Comparison of ENCODE assay signal across 9 cellular contexts in genomic region chr2:12057436-12058166, GRCh38.
DNase-seq lines count a peak whose midpoint lies in the region; ATAC-seq and TF ChIP-seq lines count a peak whose summit lies in the region.
"Had no signal": no experiment of that assay in that cellular context is flagged by ENCODE, and none has a peak within 500 bp of the region (broad histone marks: within the 10 kb centered on the region; RNA-seq: fewer than 3 reads in every experiment).

No MANE protein-coding gene starts in this region.

- H3K4me1 Mint-ChIP-seq in naive thymus-derived CD4-positive, alpha-beta T cell = peaks cover 2 to 55% (median 25%) of the 10 kb centered on the region in 7 donors

- DNase-seq in activated CD8-positive, alpha-beta memory T cell treated with anti-CD3 and anti-CD28 coated beads for 48 hours (ENCODE audit: low read depth in 2 of 3, low spot score in 2 of 3) = peak in 2 of 3 experiments; percentile 27 to 40
- DNase-seq in naive thymus-derived CD4-positive, alpha-beta T cell = no peak
- DNase-seq in NCI-H1436 treated with DMSO at 0.1 percent for 48 hours (lab: John Stamatoyannopoulos, UW) (no peak), GM19240 (ENCODE audit: insufficient read length, low spot score) (no peak)
- no peak for DNase-seq in stimulated activated CD4-positive, alpha-beta T cell treated with anti-CD3 and anti-CD28 coated beads, Interleukin-2, amount 100 ng/mL, for 24 hours

- peaks cover 8% of the 10 kb centered on the region; the same call in 1 of the 2 replicates for H3K9me3 ChIP-seq in DOHH2 (ENCODE audit: control insufficient read depth, insufficient read depth, low read length)
- H3K9me3 ChIP-seq in naive thymus-derived CD4-positive, alpha-beta T cell (ENCODE audit: control insufficient read depth in 2 of 3, low read length in 3 of 3) = no peaks in the 10 kb centered on the region

- H3K27me3 Mint-ChIP-seq in naive thymus-derived CD4-positive, alpha-beta T cell = peaks cover 0 to 34% (median 0%) of the 10 kb centered on the region in 5 donors
- H3K27me3 Mint-ChIP-seq: brain had no signal

- no peak for TF ChIP-seq CTCF in DOHH2 (IDR thresholded peaks at IDR 0.05; ENCODE audit: low read depth, low read length, poor library complexity, severe bottlenecking)

- no peak overlapping the region for H3K4me3 Mint-ChIP-seq in naive thymus-derived CD4-positive, alpha-beta T cell
- H3K4me3 Mint-ChIP-seq: brain had no signal

- H4K20me1 ChIP-seq in DOHH2 (ENCODE audit: control insufficient read depth, insufficient read depth, low read depth, low read length) = no peaks in the 10 kb centered on the region

- POLR2A ChIA-PET in naive thymus-derived CD4-positive, alpha-beta T cell (lab: Charles Lee) = interaction anchor here (0.5 to 1.2 kb wide), 3 partner anchors 11 to 32 kb away, joined by 3 to 4 read pairs (median 3); no protein-coding TSS in a partner anchor

- CTCF ChIA-PET in naive thymus-derived CD4-positive, alpha-beta T cell (lab: Charles Lee) = interaction anchor here (0.5 kb wide), 1 partner anchor 164 kb away, joined by 3 read pairs; no protein-coding TSS in a partner anchor

- H3K79me2 ChIP-seq in DOHH2 (ENCODE audit: control insufficient read depth, low read length) = no peaks in the 10 kb centered on the region

- H3K9me3 Mint-ChIP-seq in naive thymus-derived CD4-positive, alpha-beta T cell = peaks cover 0 to 11% (median 6%) of the 10 kb centered on the region in 11 donors

- H3K27ac ChIP-seq in DOHH2 (ENCODE audit: low read depth, low read length) = no peak overlapping the region
- H3K27ac ChIP-seq in naive thymus-derived CD4-positive, alpha-beta T cell (ENCODE audit: low read depth, low read length) = no peak overlapping the region

- no peak overlapping the region for H3K27ac Mint-ChIP-seq in naive thymus-derived CD4-positive, alpha-beta T cell

- no peaks in the 10 kb centered on the region for H3K36me3 ChIP-seq in DOHH2 (ENCODE audit: control insufficient read depth, low read length)
- no peaks in the 10 kb centered on the region for H3K36me3 ChIP-seq in naive thymus-derived CD4-positive, alpha-beta T cell (ENCODE audit: control insufficient read depth in 2 of 3, insufficient read depth in 3 of 3, low read length in 3 of 3)

- H3K4me2 ChIP-seq in DOHH2 (ENCODE audit: low read length) = peak overlapping the region; percentile 39

- peak; percentile 93 for ATAC-seq in GM21381 (IDR thresholded peaks at IDR 0.05; ENCODE audit: unreplicated experiment)
- peak; percentile 77 for ATAC-seq in HG03520 (IDR thresholded peaks at IDR 0.05; ENCODE audit: unreplicated experiment)
- ATAC-seq in naive thymus-derived CD4-positive, alpha-beta T cell = peak; percentile 91

- intact Hi-C loops in naive thymus-derived CD4-positive, alpha-beta T cell (cut with micrococcal nuclease) = no loop called here

- H3K4me1 ChIP-seq in DOHH2 (ENCODE audit: control insufficient read depth, low read length) = peaks cover 39% of the 10 kb centered on the region
- H3K4me1 ChIP-seq in naive thymus-derived CD4-positive, alpha-beta T cell (ENCODE audit: control insufficient read depth in 2 of 2, insufficient read depth in 2 of 2, low read length in 2 of 2) = peaks cover 6 to 14% of the 10 kb centered on the region in 2 donors

- H3K36me3 Mint-ChIP-seq in naive thymus-derived CD4-positive, alpha-beta T cell = peaks cover 0 to 10% (median 5%) of the 10 kb centered on the region in 5 donors
- H3K36me3 Mint-ChIP-seq: brain had no signal

- H3K27me3 ChIP-seq in DOHH2 (ENCODE audit: control insufficient read depth, low read length) = no peaks in the 10 kb centered on the region
- H3K27me3 ChIP-seq in naive thymus-derived CD4-positive, alpha-beta T cell (ENCODE audit: control insufficient read depth in 2 of 2, insufficient read depth in 2 of 2, low read length in 2 of 2) = no peaks in the 10 kb centered on the region

- H3K4me3 ChIP-seq in DOHH2 (ENCODE audit: low read length) = peak overlapping the region; percentile 1; the same call in 1 of the 2 replicates
- no peak overlapping the region for H3K4me3 ChIP-seq in naive thymus-derived CD4-positive, alpha-beta T cell (ENCODE audit: low read length)

- H3K9me2 ChIP-seq in DOHH2 (replicated peaks; ENCODE audit: control insufficient read depth, low read length) = no peaks in the 10 kb centered on the region

- H3F3A ChIP-seq in DOHH2 (ENCODE audit: control insufficient read depth, insufficient read depth) = peaks cover 5% of the 10 kb centered on the region; the same call in 1 of the 2 replicates

Comparison
In these comparisons a context has a peak if more than half of its experiments do, and no peak if none do; other contexts are left out.
1. DNase-seq: peak in activated CD8-positive, alpha-beta memory T cell treated with anti-CD3 and anti-CD28 coated beads for 48 hours (2 of 3); none in naive thymus-derived CD4-positive, alpha-beta T cell (0 of 9), NCI-H1436 treated with DMSO at 0.1 percent for 48 hours (single experiment), stimulated activated CD4-positive, alpha-beta T cell treated with anti-CD3 and anti-CD28 coated beads, Interleukin-2, amount 100 ng/mL, for 24 hours (0 of 2) and GM19240 (single experiment).
2. Peak in every context shown above with its lines, with median percentiles within 50 percentile points of each other: ATAC-seq.